ENCODE assay signal across 2 cellular contexts in the genomic region with DNA sequence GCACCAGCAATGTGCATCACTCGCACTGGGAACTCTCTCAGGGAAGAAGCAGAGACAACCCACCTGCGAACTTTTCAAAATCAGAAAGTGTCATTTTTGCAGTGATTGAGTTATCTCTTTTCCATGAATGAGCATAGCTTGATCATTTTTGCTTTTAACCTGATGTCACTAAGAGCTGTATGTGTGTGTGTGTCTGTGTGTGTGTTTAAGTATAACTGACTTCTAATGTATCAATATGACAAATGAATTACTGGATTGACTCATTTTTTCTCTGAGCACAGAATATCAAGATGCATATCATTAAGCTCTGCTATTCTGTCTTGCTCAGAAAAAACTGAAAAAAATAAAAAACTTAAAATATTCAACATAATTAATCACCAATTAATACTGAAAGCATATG.
TF ChIP-seq lines count a peak whose summit lies in the region.

No MANE protein-coding gene starts in this region.

TF ChIP-seq in IMR-90, 13 proteins besides CTCF, POLR2A, EP300 and RAD21:
- no peak for TF ChIP-seq RCOR1 (IDR thresholded peaks at IDR 0.05; ENCODE audit: insufficient replicate concordance, low read length)
- no peak for TF ChIP-seq FOS (IDR thresholded peaks at IDR 0.05; ENCODE audit: low read depth, low read length)
- no peak for TF ChIP-seq NFE2L2 (IDR thresholded peaks at IDR 0.05; ENCODE audit: low read depth, low read length)
- TF ChIP-seq, protein P1, sequence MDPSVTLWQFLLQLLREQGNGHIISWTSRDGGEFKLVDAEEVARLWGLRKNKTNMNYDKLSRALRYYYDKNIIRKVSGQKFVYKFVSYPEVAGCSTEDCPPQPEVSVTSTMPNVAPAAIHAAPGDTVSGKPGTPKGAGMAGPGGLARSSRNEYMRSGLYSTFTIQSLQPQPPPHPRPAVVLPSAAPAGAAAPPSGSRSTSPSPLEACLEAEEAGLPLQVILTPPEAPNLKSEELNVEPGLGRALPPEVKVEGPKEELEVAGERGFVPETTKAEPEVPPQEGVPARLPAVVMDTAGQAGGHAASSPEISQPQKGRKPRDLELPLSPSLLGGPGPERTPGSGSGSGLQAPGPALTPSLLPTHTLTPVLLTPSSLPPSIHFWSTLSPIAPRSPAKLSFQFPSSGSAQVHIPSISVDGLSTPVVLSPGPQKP (IDR thresholded peaks at IDR 0.05; ENCODE audit: borderline replicate concordance, low read depth, low read length) = no peak
- TF ChIP-seq MXI1 (IDR thresholded peaks at IDR 0.05; ENCODE audit: borderline replicate concordance, low read depth, low read length) = no peak
- TF ChIP-seq BHLHE40 (IDR thresholded peaks at IDR 0.05; ENCODE audit: low read depth, low read length) = no peak
- TF ChIP-seq CHD1 (IDR thresholded peaks at IDR 0.05; ENCODE audit: low read depth, low read length) = no peak

TF ChIP-seq in endothelial cell of umbilical vein, 7 proteins besides CTCF, POLR2A, EP300 and RAD21:
- TF ChIP-seq MYC (IDR thresholded peaks at IDR 0.05; ENCODE audit: low read depth, low read length) (no peak), GATA2 (IDR thresholded peaks at IDR 0.05; ENCODE audit: insufficient read depth, insufficient read length, low read depth, low read length) (no peak), JUN (IDR thresholded peaks at IDR 0.05; ENCODE audit: borderline replicate concordance, insufficient read depth, insufficient read length, low read depth) (no peak), FOS (IDR thresholded peaks at IDR 0.05; ENCODE audit: borderline replicate concordance, insufficient read depth, low read length) (no peak), POLR2AphosphoS5 (IDR thresholded peaks at IDR 0.05; ENCODE audit: insufficient read depth, low read depth, low read length) (no peak), EZH2 (IDR thresholded peaks at IDR 0.05; ENCODE audit: borderline replicate concordance, low read depth, low read length, severe bottlenecking) (no peak)
- TF ChIP-seq, protein P2, sequence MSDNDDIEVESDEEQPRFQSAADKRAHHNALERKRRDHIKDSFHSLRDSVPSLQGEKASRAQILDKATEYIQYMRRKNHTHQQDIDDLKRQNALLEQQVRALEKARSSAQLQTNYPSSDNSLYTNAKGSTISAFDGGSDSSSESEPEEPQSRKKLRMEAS (IDR thresholded peaks at IDR 0.05; ENCODE audit: insufficient read depth, insufficient read length) = no peak
TF ChIP-seq in endothelial cell of umbilical vein: peak in this region for 0.
